In the genomic region with DNA sequence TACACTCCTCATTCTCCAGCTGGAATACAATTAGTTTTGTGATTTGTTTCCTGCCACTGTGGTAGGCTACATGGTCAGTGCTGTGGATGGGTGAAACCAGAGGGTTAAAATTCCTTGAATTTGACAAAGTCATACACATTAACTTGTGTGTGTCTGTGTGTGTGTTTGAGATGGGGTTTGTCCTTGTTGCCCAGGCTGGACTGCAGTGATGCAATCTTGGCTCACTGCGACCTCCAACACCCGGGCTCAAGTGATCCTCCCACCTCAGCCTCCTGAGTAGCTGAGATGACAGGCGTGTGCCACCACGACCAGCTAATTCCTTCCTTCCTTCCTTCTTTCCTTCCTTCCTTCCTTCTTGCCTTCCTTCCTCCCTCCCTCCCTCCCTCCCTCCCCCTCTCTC, we compare ENCODE assay signal across 31 cellular contexts. TPM values are rescaled to one million over a fixed set of nuclear protein-coding genes. Genes with fewer than 3 reads are reported as not detected.
DNase-seq lines count a peak whose midpoint lies in the region; ATAC-seq, FAIRE-seq and TF ChIP-seq lines count a peak whose summit lies in the region.
"Had no signal": no experiment of that assay in that cellular context is flagged by ENCODE, and none has a peak within 500 bp of the region (broad histone marks: within the 10 kb centered on the region; RNA-seq: fewer than 3 reads in every experiment).

No MANE protein-coding gene starts in this region.

- H4K91ac ChIP-seq in H1 (replicated peaks; ENCODE audit: insufficient read length, low read length): no peak overlapping the region

- H4K8ac ChIP-seq in H1 (ENCODE audit: extremely low read depth, insufficient read depth, low read length): no peak overlapping the region

- POLR2A ChIA-PET in K562 (lab: Yijun Ruan, JAX) (no interaction called here), H1 (lab: Charles Lee; ENCODE audit: partially characterized antibody) (no interaction called here)

- FAIRE-seq in K562 (lab: Jason Lieb, UNC) (peak; percentile 55), H1 (lab: Jason Lieb, UNC) (no peak)
- FAIRE-seq: A549, GM18507, HTR-8/SVneo had no signal

- H3K9me1 ChIP-seq in K562 (ENCODE audit: control insufficient read depth, insufficient read depth, low read length): no peaks in the 10 kb centered on the region

- H3K27ac ChIP-seq in K562 (ENCODE audit: extremely low read depth, low read depth, low read length) (no peak overlapping the region), H1 (ENCODE audit: low read depth, low read length) (no peak overlapping the region)
- H3K27ac ChIP-seq: A549; BLaER1 treated with 17β-estradiol and CSF1 and Interleukin-3, amounts not matched to agents 10 nM and 100 nM; GM23248; PC-9; SJCRH30 had no signal

- H3K79me2 ChIP-seq in K562 (ENCODE audit: control insufficient read depth, insufficient read depth, low read length): no peaks in the 10 kb centered on the region
- H3K79me2 ChIP-seq in H1 (ENCODE audit: control insufficient read depth in 1 of 2, insufficient read depth in 2 of 2, low read length in 2 of 2): no peaks in the 10 kb centered on the region

- CTCF ChIA-PET in activated naive CD4-positive, alpha-beta T cell treated with anti-CD3 and anti-CD28 coated beads for 36 hours (lab: Charles Lee): no interaction called here
- CTCF ChIA-PET in K562 (lab: Yijun Ruan, JAX; ENCODE audit: low intra/inter-chr PET ratio): no interaction called here
- CTCF ChIA-PET in H1 (lab: Charles Lee; ENCODE audit: partially characterized antibody): no interaction called here

- WGBS in K562 (ENCODE audit: insufficient coverage, low coverage, missing lambda C conversion rate): 13% methylated on average over 2 of the region's 4 CpGs
- WGBS in H1 (ENCODE audit: extremely low coverage in 1 of 2, insufficient coverage in 1 of 2, insufficient read length in 1 of 2, insufficient replicate concordance in 2 of 2, low coverage in 1 of 2, low lambda C conversion rate in 2 of 2, missing lambda C conversion rate in 1 of 2), 2 experiments: 67% methylated on average over 3 of the region's 4 CpGs; no CpG with 5 or more reads in 1 of the 2 experiments

- H2BK5ac ChIP-seq in H1 (ENCODE audit: low read depth, low read length): no peak overlapping the region

- H3K23me2 ChIP-seq in H1 (ENCODE audit: low read depth, low read length): no peaks in the 10 kb centered on the region; the same call in 1 of the 2 replicates

- TF ChIP-seq EP300 in K562 (IDR thresholded peaks at IDR 0.05; ENCODE audit: low read length): no peak
- TF ChIP-seq EP300 in H1 (IDR thresholded peaks at IDR 0.05; ENCODE audit: borderline replicate concordance in 1 of 2, low read depth in 2 of 2, low read length in 2 of 2): no peak

- TF ChIP-seq CTCF in K562 (IDR thresholded peaks at IDR 0.05 in 2 of 3, conservative IDR thresholded peaks at IDR 0.05 in 1 of 3; ENCODE audit: insufficient read depth in 2 of 3, low read depth in 1 of 3, low read length in 3 of 3): no peak
- no peak for TF ChIP-seq CTCF in H1 (IDR thresholded peaks at IDR 0.05; ENCODE audit: control extremely low read depth in 1 of 3, insufficient read depth in 1 of 3, low read depth in 1 of 3, low read length in 3 of 3)
- no peak for TF ChIP-seq CTCF in type B pancreatic cell (conservative IDR thresholded peaks at IDR 0.05)

- no peak overlapping the region for H3K9ac ChIP-seq in K562 (ENCODE audit: insufficient read depth in 1 of 2, low read depth in 2 of 2, low read length in 2 of 2)
- H3K9ac ChIP-seq in H1 (replicated peaks in 1 of 4; ENCODE audit: extremely low read depth in 1 of 4, low read depth in 3 of 4, low read length in 3 of 4): no peak overlapping the region
- H3K9ac ChIP-seq: BLaER1 treated with 17β-estradiol and CSF1 and Interleukin-3, amounts not matched to agents 10 nM and 100 nM; GM23248 had no signal

- no peak overlapping the region for H2AFZ ChIP-seq in K562 (ENCODE audit: low read depth, low read length)
- no peak overlapping the region for H2AFZ ChIP-seq in H1 (ENCODE audit: low read length)
- H2AFZ ChIP-seq: GM23248, PC-9 had no signal

- peaks cover 9% of the 10 kb centered on the region for H3K4me1 Mint-ChIP-seq in activated naive CD4-positive, alpha-beta T cell treated with anti-CD3 and anti-CD28 coated beads for 36 hours (ENCODE audit: low read depth)
- peaks cover 15% of the 10 kb centered on the region for H3K4me1 Mint-ChIP-seq in type B pancreatic cell (ENCODE audit: unreplicated experiment)

- no peak overlapping the region for H3K4ac ChIP-seq in H1 (replicated peaks; ENCODE audit: insufficient read length, low read depth, low read length)

- no peaks in the 10 kb centered on the region; the same call in 1 of the 2 replicates for H3K79me1 ChIP-seq in H1 (ENCODE audit: low read depth, low read length)

- H2BK12ac ChIP-seq in H1 (ENCODE audit: low read depth, low read length): peak overlapping the region; percentile 13; the same call in 1 of the 2 replicates

- no peak overlapping the region for H3K18ac ChIP-seq in H1 (ENCODE audit: extremely low read depth, low read length)

- no TSS peak for BruUV-seq in K562 (replicated peaks; lab: Mats Ljungman, UMichigan)

- TF ChIP-seq POLR2A in K562 (conservative IDR thresholded peaks at IDR 0.05) (no peak), H1 (IDR thresholded peaks at IDR 0.05; ENCODE audit: control extremely low read depth in 1 of 2, low read depth in 2 of 2, low read length in 2 of 2) (no peak)

- in situ Hi-C loops in K562 (cut with MboI): no loop called here

- H3K14ac ChIP-seq in H1 (ENCODE audit: insufficient read length): no peak overlapping the region

- peak; percentile 2 for DNase-seq in activated naive CD4-positive, alpha-beta T cell treated with anti-CD3 and anti-CD28 coated beads for 36 hours
- DNase-seq in activated naive CD4-positive, alpha-beta T cell treated with anti-CD3 and anti-CD28 coated beads, Interleukin-2, amount 50 U/mL, for 16 hours: no peak
- DNase-seq in K562 (ENCODE audit: extremely low read depth in 1 of 4, low spot score in 3 of 4) (no peak), H1 (ENCODE audit: low read depth in 1 of 2, low spot score in 2 of 2) (no peak), type B pancreatic cell (ENCODE audit: extremely low spot score, unreplicated experiment) (peak; percentile 10), Kasumi-1 (lab: John Stamatoyannopoulos, UW) (no peak), NCI-H187 (lab: John Stamatoyannopoulos, UW) (no peak)
- DNase-seq: AML-193; CD4-positive, alpha-beta memory T cell; COR-L47; DMS53; GM23248; HFFc6; KG1; NCI-H1048; NCI-H1417; NCI-H1694; NCI-H2081; NCI-H2227 treated with DMSO at 0.1 percent for 48 hours; NCI-H526 treated with DMSO at 0.1 percent for 48 hours; PC-9; SJCRH30 had no signal

- intact Hi-C loops in activated naive CD4-positive, alpha-beta T cell treated with anti-CD3 and anti-CD28 coated beads for 36 hours (cut with micrococcal nuclease): no loop called here
- intact Hi-C loops in K562 (cut with micrococcal nuclease): no loop called here

- H3K23ac ChIP-seq in H1 (ENCODE audit: insufficient read length): no peak overlapping the region

- H3K4me2 ChIP-seq in K562 (ENCODE audit: insufficient read depth, low read length) (no peak overlapping the region), H1 (ENCODE audit: insufficient read depth in 1 of 2, low read depth in 2 of 2, low read length in 2 of 2) (no peak overlapping the region)
- H3K4me2 ChIP-seq: A549; BLaER1 treated with 17β-estradiol and CSF1 and Interleukin-3, amounts not matched to agents 10 nM and 100 nM; PC-9 had no signal

- no peak overlapping the region for H2AK5ac ChIP-seq in H1 (ENCODE audit: low read depth, low read length)

- H3K36me3 Mint-ChIP-seq in activated naive CD4-positive, alpha-beta T cell treated with anti-CD3 and anti-CD28 coated beads for 36 hours (ENCODE audit: low read depth): no peaks in the 10 kb centered on the region
- no peaks in the 10 kb centered on the region for H3K36me3 Mint-ChIP-seq in type B pancreatic cell
- H3K36me3 Mint-ChIP-seq: CD4-positive, alpha-beta memory T cell had no signal

- no peak overlapping the region for H2BK120ac ChIP-seq in H1 (replicated peaks; ENCODE audit: low read depth, low read length)

- no peak overlapping the region for H3K56ac ChIP-seq in H1 (replicated peaks; ENCODE audit: insufficient read length, low read depth, low read length)

- no peak overlapping the region for H4K5ac ChIP-seq in H1 (ENCODE audit: insufficient read length, low read depth, low read length)

- no peak overlapping the region for H2BK20ac ChIP-seq in H1 (ENCODE audit: low read length)

- H3K4me3 ChIP-seq in K562 (no peak overlapping the region), H1 (ENCODE audit: extremely low read depth in 1 of 4, insufficient read depth in 2 of 4, low read depth in 3 of 4, low read length in 4 of 4) (no peak overlapping the region)
- H3K4me3 ChIP-seq: A549; BLaER1 treated with 17β-estradiol and CSF1 and Interleukin-3, amounts not matched to agents 10 nM and 100 nM; GM23248; HAP-1; PC-9; SJCRH30 had no signal

- H3K36me3 ChIP-seq in K562 (ENCODE audit: control insufficient read depth, insufficient read depth, low read length): no peaks in the 10 kb centered on the region
- no peaks in the 10 kb centered on the region; a peak in 1 of 8 replicates for H3K36me3 ChIP-seq in H1 (ENCODE audit: control insufficient read depth in 2 of 4, insufficient read depth in 4 of 4, low read length in 3 of 4)
- H3K36me3 ChIP-seq: BLaER1 treated with 17β-estradiol and CSF1 and Interleukin-3, amounts not matched to agents 10 nM and 100 nM; HAP-1; SJCRH30 had no signal

- H4K20me1 ChIP-seq in K562 (replicated peaks; ENCODE audit: control insufficient read depth, insufficient read depth, low read length) (no peaks in the 10 kb centered on the region), H1 (replicated peaks in 1 of 2; ENCODE audit: control insufficient read depth in 1 of 2, insufficient read depth in 2 of 2, low read length in 2 of 2) (no peaks in the 10 kb centered on the region)
- H4K20me1 ChIP-seq: BLaER1 treated with 17β-estradiol and CSF1 and Interleukin-3, amounts not matched to agents 10 nM and 100 nM had no signal

- H3K9me3 ChIP-seq in K562 (replicated peaks; ENCODE audit: control insufficient read depth, insufficient read depth, low read depth, low read length) (no peaks in the 10 kb centered on the region), H1 (ENCODE audit: insufficient read depth in 2 of 2, low read depth in 1 of 2, low read length in 1 of 2) (no peaks in the 10 kb centered on the region)
- H3K9me3 ChIP-seq: A549; BLaER1 treated with 17β-estradiol and CSF1 and Interleukin-3, amounts not matched to agents 10 nM and 100 nM; HAP-1; SJCRH30 had no signal

- H3K27me3 ChIP-seq in K562 (ENCODE audit: control insufficient read depth in 2 of 2, insufficient read depth in 2 of 2, low read length in 2 of 2) (no peaks in the 10 kb centered on the region), H1 (replicated peaks in 1 of 4; ENCODE audit: control insufficient read depth in 3 of 4, extremely low read depth in 1 of 4, insufficient read depth in 3 of 4, low read length in 3 of 4) (peaks cover 0 to 3% (median 0%) of the 10 kb centered on the region in 4 experiments; a peak in 1 of 7 replicates)
- H3K27me3 ChIP-seq: SJCRH30 had no signal

- no peaks in the 10 kb centered on the region for H3K9me3 Mint-ChIP-seq in activated naive CD4-positive, alpha-beta T cell treated with anti-CD3 and anti-CD28 coated beads for 36 hours
- H3K9me3 Mint-ChIP-seq in type B pancreatic cell: no peaks in the 10 kb centered on the region
- H3K9me3 Mint-ChIP-seq: CD4-positive, alpha-beta memory T cell; HFFc6 had no signal

- H3K27me3 Mint-ChIP-seq in activated naive CD4-positive, alpha-beta T cell treated with anti-CD3 and anti-CD28 coated beads for 36 hours (ENCODE audit: low read depth): no peaks in the 10 kb centered on the region
- H3K27me3 Mint-ChIP-seq in type B pancreatic cell: peaks cover 13% of the 10 kb centered on the region
- H3K27me3 Mint-ChIP-seq: CD4-positive, alpha-beta memory T cell had no signal

- no peak overlapping the region for H3K4me3 Mint-ChIP-seq in activated naive CD4-positive, alpha-beta T cell treated with anti-CD3 and anti-CD28 coated beads for 36 hours
- no peak overlapping the region for H3K4me3 Mint-ChIP-seq in type B pancreatic cell
- H3K4me3 Mint-ChIP-seq: CD4-positive, alpha-beta memory T cell; HFFc6 had no signal

- peaks cover 5 to 12% of the 10 kb centered on the region in 2 experiments for H3K4me1 ChIP-seq in K562 (replicated peaks in 1 of 2; ENCODE audit: control insufficient read depth in 2 of 2, insufficient read depth in 2 of 2, low read length in 2 of 2)
- peaks cover 7 to 18% (median 13%) of the 10 kb centered on the region in 4 experiments for H3K4me1 ChIP-seq in H1 (replicated peaks in 1 of 4; ENCODE audit: control insufficient read depth in 3 of 4, insufficient read depth in 4 of 4, low read length in 3 of 4)

- no peak overlapping the region for H2BK15ac ChIP-seq in H1 (ENCODE audit: low read length)

- no peak for ATAC-seq in K562
- ATAC-seq: A549, Right ventricle myocardium inferior had no signal

- TF ChIP-seq RAD21 in K562 (CRISPR knock-in tag; conservative IDR thresholded peaks at IDR 0.05 in 1 of 2, IDR thresholded peaks at IDR 0.05 in 1 of 2) (no peak), H1 (IDR thresholded peaks at IDR 0.05 in 1 of 2, conservative IDR thresholded peaks at IDR 0.05 in 1 of 2; ENCODE audit: low read depth in 2 of 2, low read length in 2 of 2) (no peak)

- H3K27ac Mint-ChIP-seq in activated naive CD4-positive, alpha-beta T cell treated with anti-CD3 and anti-CD28 coated beads for 36 hours: no peak overlapping the region
- no peak overlapping the region for H3K27ac Mint-ChIP-seq in type B pancreatic cell
- H3K27ac Mint-ChIP-seq: CD4-positive, alpha-beta memory T cell; HFFc6 had no signal

RNA-seq across cellular contexts. Expression of gene GIMAP8, which starts 24.8 kb away (rescaled TPM):
- total RNA-seq in activated naive CD4-positive, alpha-beta T cell treated with anti-CD3 and anti-CD28 coated beads for 36 hours: 1 to 10 TPM; 9.1 to 9.7 TPM
- not detected in 2 replicates for total RNA-seq in K562 (2011; cell fraction: chromatin; rRNA removed; ENCODE audit: low replicate concordance)
- not detected in 2 replicates for total RNA-seq in K562 (2011; cell fraction: nucleolus; rRNA removed)
- total RNA-seq in K562 (2011; cell fraction: nucleoplasm; rRNA removed): not detected in 2 replicates
- total RNA-seq in K562 (2014; rRNA removed) (not detected in 2 replicates), K562 (2014; rRNA removed; fragmentation: Illumina TruSeq; extraction: Trizol) (not detected in 2 replicates), K562 (2015; rRNA removed; fragmentation: Illumina TruSeq; extraction: Trizol) (not detected in 2 replicates), K562 (2021) (0.16 TPM in 1 of 2 replicates, not detected in the other), type B pancreatic cell (ENCODE audit: low replicate concordance) (not detected in 2 replicates)
- polyA plus RNA-seq in K562 (2011; rRNA removed) (not detected in 2 replicates), K562 (2014; fragmentation: Illumina TruSeq; extraction: Trizol) (not detected in 2 replicates), K562 (2014; fragmentation: Nextera tagmentation; extraction: Ambion mirVana) (not detected), K562 (2014; rRNA removed) (not detected in 2 replicates), H1 (2011; rRNA removed) (not detected in 2 replicates)
- not detected in 2 replicates for polyA plus RNA-seq in K562 (2011; cell fraction: cytosol; rRNA removed)
- not detected in 2 replicates for polyA plus RNA-seq in K562 (2011; cell fraction: nucleus; rRNA removed)
- polyA plus RNA-seq in K562 (2012): 0.01 TPM in 2 replicates
- polyA minus RNA-seq in K562 (2011; rRNA and poly(A)+ RNA removed): not detected in 2 replicates
- not detected in 2 replicates for polyA minus RNA-seq in K562 (2011; cell fraction: cytosol; rRNA and poly(A)+ RNA removed)
- not detected in 2 replicates for polyA minus RNA-seq in K562 (2011; cell fraction: nucleus; rRNA and poly(A)+ RNA removed)
- not detected in 2 replicates for total RNA-seq in H1 (2021; fragmentation: NEBNext Ultra II Directional; extraction: Animal tissue kit (Norgen Biotek cat#: 25700))
- polyA plus RNA-seq in H1 (2011; cell fraction: cytosol; rRNA removed): not detected
- not detected for polyA plus RNA-seq in H1 (2011; cell fraction: nucleus; rRNA removed)
- not detected in 4 replicates for polyA plus RNA-seq in H1 (2012, experiment 1 of 2)
- polyA plus RNA-seq in H1 (2012, experiment 2 of 2): not detected
- polyA plus RNA-seq in H1 (2013, experiment 1 of 2): not detected
- 0.02 TPM for polyA plus RNA-seq in H1 (2013, experiment 2 of 2)
- polyA minus RNA-seq in H1 (2011; rRNA and poly(A)+ RNA removed): not detected in 2 replicates
- not detected for polyA minus RNA-seq in H1 (2011; cell fraction: cytosol; rRNA and poly(A)+ RNA removed)
- 0.20 TPM for polyA minus RNA-seq in H1 (2011; cell fraction: nucleus; rRNA and poly(A)+ RNA removed)
- total RNA-seq: Daoy, G401, GM23248, HFFc6, NCI-H460, PC-9, SJCRH30 had no signal
- polyA plus RNA-seq: A549, GM23248 had no signal

RNA-seq across cellular contexts. Expression of gene ZNF775, which starts 46.5 kb away (rescaled TPM):
- 1 to 10 TPM; 4.5 to 5.2 TPM for total RNA-seq in activated naive CD4-positive, alpha-beta T cell treated with anti-CD3 and anti-CD28 coated beads for 36 hours
- total RNA-seq in K562 (2011; cell fraction: chromatin; rRNA removed; ENCODE audit: low replicate concordance): 3.1 and 10.5 TPM in 2 replicates
- 12.0 and 14.7 TPM in 2 replicates for total RNA-seq in K562 (2011; cell fraction: nucleolus; rRNA removed)
- total RNA-seq in K562 (2011; cell fraction: nucleoplasm; rRNA removed): 5.9 TPM in 2 replicates
- total RNA-seq in K562 (2014; rRNA removed) (18.6 and 21.8 TPM in 2 replicates), K562 (2014; rRNA removed; fragmentation: Illumina TruSeq; extraction: Trizol) (1.1 and 1.8 TPM in 2 replicates), K562 (2015; rRNA removed; fragmentation: Illumina TruSeq; extraction: Trizol) (5.5 and 5.7 TPM in 2 replicates), K562 (2021) (18.7 and 19.2 TPM in 2 replicates), type B pancreatic cell (ENCODE audit: low replicate concordance) (6.9 and 12.3 TPM in 2 replicates)
- polyA plus RNA-seq in K562 (2011; rRNA removed) (4.9 and 8.3 TPM in 2 replicates), K562 (2014; fragmentation: Illumina TruSeq; extraction: Trizol) (1.5 and 3.5 TPM in 2 replicates), K562 (2014; fragmentation: Nextera tagmentation; extraction: Ambion mirVana) (under 1 TPM; 0.04 to 0.20 TPM), K562 (2014; rRNA removed) (13.1 and 13.2 TPM in 2 replicates), H1 (2011; rRNA removed) (13.6 and 22.5 TPM in 2 replicates)
- polyA plus RNA-seq in K562 (2011; cell fraction: cytosol; rRNA removed): 7.9 and 29.5 TPM in 2 replicates
- polyA plus RNA-seq in K562 (2011; cell fraction: nucleus; rRNA removed): 9.1 and 15.1 TPM in 2 replicates
- polyA plus RNA-seq in K562 (2012): 11.8 and 13.9 TPM in 2 replicates
- polyA minus RNA-seq in K562 (2011; rRNA and poly(A)+ RNA removed): 1.3 and 1.6 TPM in 2 replicates
- 7.2 and 17.1 TPM in 2 replicates for polyA minus RNA-seq in K562 (2011; cell fraction: cytosol; rRNA and poly(A)+ RNA removed)
- 4.3 and 5.3 TPM in 2 replicates for polyA minus RNA-seq in K562 (2011; cell fraction: nucleus; rRNA and poly(A)+ RNA removed)
- total RNA-seq in H1 (2021; fragmentation: NEBNext Ultra II Directional; extraction: Animal tissue kit (Norgen Biotek cat#: 25700)): 21.5 and 24.9 TPM in 2 replicates
- polyA plus RNA-seq in H1 (2011; cell fraction: cytosol; rRNA removed): 23.8 TPM
- 26.9 TPM for polyA plus RNA-seq in H1 (2011; cell fraction: nucleus; rRNA removed)
- 12.3 to 21.8 TPM (median 20.3 TPM) in 4 replicates for polyA plus RNA-seq in H1 (2012, experiment 1 of 2)
- 13.0 TPM for polyA plus RNA-seq in H1 (2012, experiment 2 of 2)
- polyA plus RNA-seq in H1 (2013, experiment 1 of 2): 9.1 TPM
- 8.5 TPM for polyA plus RNA-seq in H1 (2013, experiment 2 of 2)
- 2.5 and 2.9 TPM in 2 replicates for polyA minus RNA-seq in H1 (2011; rRNA and poly(A)+ RNA removed)
- 21.4 TPM for polyA minus RNA-seq in H1 (2011; cell fraction: cytosol; rRNA and poly(A)+ RNA removed)
- 15.7 TPM for polyA minus RNA-seq in H1 (2011; cell fraction: nucleus; rRNA and poly(A)+ RNA removed)

RNA-seq across cellular contexts. Expression of gene REPIN1, which starts 57.0 kb away (rescaled TPM):
- total RNA-seq in activated naive CD4-positive, alpha-beta T cell treated with anti-CD3 and anti-CD28 coated beads for 36 hours: 10 to 100 TPM; 45.7 to 49.3 TPM
- 109 and 296 TPM in 2 replicates for total RNA-seq in K562 (2011; cell fraction: chromatin; rRNA removed; ENCODE audit: low replicate concordance)
- 251 and 260 TPM in 2 replicates for total RNA-seq in K562 (2011; cell fraction: nucleolus; rRNA removed)
- total RNA-seq in K562 (2011; cell fraction: nucleoplasm; rRNA removed): 183 and 184 TPM in 2 replicates
- total RNA-seq in K562 (2014; rRNA removed): 212 and 268 TPM in 2 replicates
- 46.9 and 56.8 TPM in 2 replicates for total RNA-seq in K562 (2014; rRNA removed; fragmentation: Illumina TruSeq; extraction: Trizol)
- total RNA-seq in K562 (2015; rRNA removed; fragmentation: Illumina TruSeq; extraction: Trizol): 94.0 and 99.6 TPM in 2 replicates
- total RNA-seq in K562 (2021): 277 and 283 TPM in 2 replicates
- 130 and 189 TPM in 2 replicates for polyA plus RNA-seq in K562 (2011; rRNA removed)
- polyA plus RNA-seq in K562 (2011; cell fraction: cytosol; rRNA removed): 210 and 322 TPM in 2 replicates
- polyA plus RNA-seq in K562 (2011; cell fraction: nucleus; rRNA removed): 461 and 543 TPM in 2 replicates
- polyA plus RNA-seq in K562 (2012): 186 and 202 TPM in 2 replicates
- 94.3 and 120 TPM in 2 replicates for polyA plus RNA-seq in K562 (2014; fragmentation: Illumina TruSeq; extraction: Trizol)
- polyA plus RNA-seq in K562 (2014; fragmentation: Nextera tagmentation; extraction: Ambion mirVana): 10 to 100 TPM in 1 of 2 experiments, 1 to 10 TPM in 1; 8.1 to 11.0 TPM
- 209 and 237 TPM in 2 replicates for polyA plus RNA-seq in K562 (2014; rRNA removed)
- 65.6 and 71.9 TPM in 2 replicates for polyA minus RNA-seq in K562 (2011; rRNA and poly(A)+ RNA removed)
- 96.6 and 122 TPM in 2 replicates for polyA minus RNA-seq in K562 (2011; cell fraction: cytosol; rRNA and poly(A)+ RNA removed)
- 81.0 and 130 TPM in 2 replicates for polyA minus RNA-seq in K562 (2011; cell fraction: nucleus; rRNA and poly(A)+ RNA removed)
- 125 and 130 TPM in 2 replicates for total RNA-seq in H1 (2021; fragmentation: NEBNext Ultra II Directional; extraction: Animal tissue kit (Norgen Biotek cat#: 25700))
- polyA plus RNA-seq in H1 (2011; rRNA removed): 98.6 and 147 TPM in 2 replicates
- 110 TPM for polyA plus RNA-seq in H1 (2011; cell fraction: cytosol; rRNA removed)
- polyA plus RNA-seq in H1 (2011; cell fraction: nucleus; rRNA removed): 159 TPM
- 81.6 to 105 TPM (median 96.5 TPM) in 4 replicates for polyA plus RNA-seq in H1 (2012, experiment 1 of 2)
- polyA plus RNA-seq in H1 (2012, experiment 2 of 2): 86.7 TPM
- 78.2 TPM for polyA plus RNA-seq in H1 (2013, experiment 1 of 2)
- 74.4 TPM for polyA plus RNA-seq in H1 (2013, experiment 2 of 2)
- polyA minus RNA-seq in H1 (2011; rRNA and poly(A)+ RNA removed): 39.8 and 47.5 TPM in 2 replicates
- polyA minus RNA-seq in H1 (2011; cell fraction: cytosol; rRNA and poly(A)+ RNA removed): 55.6 TPM
- polyA minus RNA-seq in H1 (2011; cell fraction: nucleus; rRNA and poly(A)+ RNA removed): 72.6 TPM
- 142 and 154 TPM in 2 replicates for total RNA-seq in type B pancreatic cell (ENCODE audit: low replicate concordance)

Comparison
In these comparisons a context has a peak if more than half of its experiments do, and no peak if none do; other contexts are left out.
1. DNase-seq: peak in activated naive CD4-positive, alpha-beta T cell treated with anti-CD3 and anti-CD28 coated beads for 36 hours (single experiment) and type B pancreatic cell (single experiment); none in activated naive CD4-positive, alpha-beta T cell treated with anti-CD3 and anti-CD28 coated beads, Interleukin-2, amount 50 U/mL, for 16 hours (single experiment), K562 (0 of 4), H1 (0 of 2), Kasumi-1 (0 of 2) and NCI-H187 (0 of 2).
2. RNA of gene GIMAP8, which starts 24.8 kb away (total RNA-seq): 9.1 to 9.7 TPM in activated naive CD4-positive, alpha-beta T cell treated with anti-CD3 and anti-CD28 coated beads for 36 hours; 0.16 TPM in K562, not detected in H1 and not detected in type B pancreatic cell; every median in the first group is over 4 times any median in the second.